ENCODE assay signal across 8 cellular contexts in genomic region chr7:101681170-101682007, GRCh38. TPM values are rescaled to one million over a fixed set of nuclear protein-coding genes. Genes with fewer than 3 reads are reported as not detected.
A peak's percentile ranks its signal among the peaks of the same experiment; 100 is the strongest.
DNase-seq lines count a peak whose midpoint lies in the region.

No MANE protein-coding gene starts in this region.

- no peaks in the 10 kb centered on the region for H3K36me3 ChIP-seq in SJCRH30

- 0 out of 2 replicates have a peak, but pooled peaks cover 4% of the 10 kb centered on the region for H3K4me1 ChIP-seq in SJCRH30

- H3K36me3 Mint-ChIP-seq in activated naive CD4-positive, alpha-beta T cell treated with anti-CD3 and anti-CD28 coated beads, Interleukin-2, amount 10 ng/mL, durations not matched to agents 7 days and 5 days: no peaks in the 10 kb centered on the region

- no peaks in the 10 kb centered on the region for H3K27me3 Mint-ChIP-seq in activated naive CD4-positive, alpha-beta T cell treated with anti-CD3 and anti-CD28 coated beads, Interleukin-2, amount 10 ng/mL, durations not matched to agents 7 days and 5 days

- no peaks in the 10 kb centered on the region for H3K9me3 Mint-ChIP-seq in activated naive CD4-positive, alpha-beta T cell treated with anti-CD3 and anti-CD28 coated beads, Interleukin-2, amount 10 ng/mL, durations not matched to agents 7 days and 5 days

- H3K9me3 ChIP-seq in SJCRH30 (replicated peaks): no peaks in the 10 kb centered on the region

- no peak overlapping the region for H3K27ac Mint-ChIP-seq in activated naive CD4-positive, alpha-beta T cell treated with anti-CD3 and anti-CD28 coated beads, Interleukin-2, amount 10 ng/mL, durations not matched to agents 7 days and 5 days

- DNase-seq in ELR (ENCODE audit: low read depth) (peak; percentile 84), SJCRH30 (peak; percentile 65 to 70), glomerular endothelial cell (ENCODE audit: extremely low read depth, low read depth, low spot score) (peak; percentile 5), pons (ENCODE audit: low spot score) (peak; percentile 19), germinal center (ENCODE audit: low spot score) (no peak), KBM-7 (no peak)
- no peak for DNase-seq in stimulated activated CD4-positive, alpha-beta T cell treated with anti-CD3 and anti-CD28 coated beads, Interleukin-2, amount 100 ng/mL, for 24 hours
- no peak for DNase-seq in activated naive CD4-positive, alpha-beta T cell treated with anti-CD3 and anti-CD28 coated beads, Interleukin-2, amount 10 ng/mL, durations not matched to agents 7 days and 5 days

- CTCF ChIA-PET in activated naive CD4-positive, alpha-beta T cell treated with anti-CD3 and anti-CD28 coated beads, Interleukin-2, amount 10 ng/mL, durations not matched to agents 7 days and 5 days (lab: Charles Lee): interaction anchor here (1.0 kb wide), 1 partner anchor 61 kb away, joined by 4 read pairs; no protein-coding TSS in a partner anchor

- no peak overlapping the region for H3K4me3 ChIP-seq in SJCRH30

- no peak overlapping the region for H3K27ac ChIP-seq in SJCRH30

- in situ Hi-C loops in KBM-7 (cut with MboI; ENCODE audit: low pct_unique_long_range_greater_than_20kb, low sequenced_read_pairs): no loop called here

- H3K4me1 Mint-ChIP-seq in activated naive CD4-positive, alpha-beta T cell treated with anti-CD3 and anti-CD28 coated beads, Interleukin-2, amount 10 ng/mL, durations not matched to agents 7 days and 5 days: no peaks in the 10 kb centered on the region

- H3K4me3 Mint-ChIP-seq in activated naive CD4-positive, alpha-beta T cell treated with anti-CD3 and anti-CD28 coated beads, Interleukin-2, amount 10 ng/mL, durations not matched to agents 7 days and 5 days: no peak overlapping the region

- no peaks in the 10 kb centered on the region for H3K27me3 ChIP-seq in SJCRH30

RNA-seq across cellular contexts. Expression of gene MYL10, which starts 52.3 kb away (rescaled TPM):
- 3.9 and 4.1 TPM in 2 replicates for total RNA-seq in SJCRH30 (2014; rRNA removed; shearing (Covaris generic))
- total RNA-seq in glomerular endothelial cell: not detected in 2 replicates

Comparison
In these comparisons a context has a peak if more than half of its experiments do, and no peak if none do; other contexts are left out.
1. DNase-seq: peak in ELR (single experiment), SJCRH30 (2 of 2), glomerular endothelial cell (single experiment) and pons (single experiment); none in stimulated activated CD4-positive, alpha-beta T cell treated with anti-CD3 and anti-CD28 coated beads, Interleukin-2, amount 100 ng/mL, for 24 hours (0 of 2), germinal center (single experiment), activated naive CD4-positive, alpha-beta T cell treated with anti-CD3 and anti-CD28 coated beads, Interleukin-2, amount 10 ng/mL, durations not matched to agents 7 days and 5 days (single experiment) and KBM-7 (single experiment).